Comparison of ENCODE assay signal across 8 cellular contexts in genomic region chr22:36374603-36375024, GRCh38. TPM values are rescaled to one million over a fixed set of nuclear protein-coding genes. Genes with fewer than 3 reads are reported as not detected.
DNase-seq lines count a peak whose midpoint lies in the region; ATAC-seq and TF ChIP-seq lines count a peak whose summit lies in the region.

No MANE protein-coding gene starts in this region.

- peaks cover 33% of the 10 kb centered on the region for H3K4me1 ChIP-seq in cardiac muscle cell (ENCODE audit: low read depth)
- peaks cover 50 to 92% of the 10 kb centered on the region in 2 donors for H3K4me1 ChIP-seq in adrenal gland (replicated peaks in 1 of 2)
- H3K4me1 ChIP-seq in mesodermal cell (ENCODE audit: control insufficient read depth, insufficient read depth, low read length, poor library complexity, severe bottlenecking) = peaks cover 84% of the 10 kb centered on the region
- peaks cover 99% of the 10 kb centered on the region for H3K4me1 ChIP-seq in upper lobe of right lung

- H3K27ac ChIP-seq in cardiac muscle cell = peak overlapping the region; percentile 76
- peak overlapping the region in 4 of 5 donors; percentile 16 to 86 (median 68) for H3K27ac ChIP-seq in adrenal gland
- peak overlapping the region; percentile 2 for H3K27ac ChIP-seq in mesodermal cell (ENCODE audit: low read depth, low read length, severe bottlenecking)
- peak overlapping the region; percentile 56 for H3K27ac ChIP-seq in upper lobe of right lung

- intact Hi-C loops in cardiac septum (cut with DNase I) (no loop called here), adrenal gland (cut with DNase I) (loop anchor here in 1 of 2 donors (10.0 kb wide), 1 partner anchor 90 kb away; no protein-coding TSS in a partner anchor), upper lobe of right lung (cut with DNase I) (no loop called here)

- DNase-seq in cardiac muscle cell (ENCODE audit: low read depth in 1 of 2, low spot score in 1 of 2) = peak in 1 of 2 donors; percentile 43
- DNase-seq in cardiac septum (ENCODE audit: low spot score) = no peak
- peak in 5 of 7 donors; percentile 64 to 80 (median 70) for DNase-seq in adrenal gland
- no peak for DNase-seq in upper lobe of right lung
- no peak for DNase-seq in mucosa of gallbladder (ENCODE audit: low spot score)
- DNase-seq in OCI-M2 (lab: John Stamatoyannopoulos, UW; ENCODE audit: unreplicated experiment) = no peak

- WGBS in adrenal gland, 4 donors = 40 to 55% (median 47%) methylated on average over 10 to 11 of the region's 11 CpGs
- WGBS in mesodermal cell (ENCODE audit: insufficient coverage in 2 of 2), 2 experiments = 81 to 95% methylated on average over 8 to 9 of the region's 11 CpGs

- TF ChIP-seq POLR2A in adrenal gland (IDR thresholded peaks at IDR 0.05) = no peak

- H3K27me3 ChIP-seq in cardiac muscle cell = no peaks in the 10 kb centered on the region
- H3K27me3 ChIP-seq in adrenal gland = no peaks in the 10 kb centered on the region
- no peaks in the 10 kb centered on the region for H3K27me3 ChIP-seq in upper lobe of right lung

- H3K9me3 ChIP-seq in cardiac muscle cell (ENCODE audit: low read depth) (no peaks in the 10 kb centered on the region), adrenal gland (replicated peaks in 1 of 3) (no peaks in the 10 kb centered on the region), mesodermal cell (ENCODE audit: control insufficient read depth, low read length) (no peaks in the 10 kb centered on the region), upper lobe of right lung (no peaks in the 10 kb centered on the region)

- no peak for TF ChIP-seq CTCF in cardiac muscle cell (IDR thresholded peaks at IDR 0.05; ENCODE audit: low read depth, low read length)
- no peak for TF ChIP-seq CTCF in adrenal gland (IDR thresholded peaks at IDR 0.05)
- TF ChIP-seq CTCF in upper lobe of right lung (IDR thresholded peaks at IDR 0.05) = no peak

- H3K4me3 ChIP-seq in cardiac muscle cell (no peak overlapping the region), adrenal gland (no peak overlapping the region), mesodermal cell (ENCODE audit: extremely low read depth, insufficient read depth, low read length, poor library complexity, severe bottlenecking) (no peak overlapping the region), upper lobe of right lung (no peak overlapping the region)

- ATAC-seq in upper lobe of right lung = peak; percentile 5
- no peak for ATAC-seq in GM19467 (IDR thresholded peaks at IDR 0.05; ENCODE audit: unreplicated experiment)

- H3K36me3 ChIP-seq in cardiac muscle cell (no peaks in the 10 kb centered on the region), adrenal gland (replicated peaks in 1 of 2) (no peaks in the 10 kb centered on the region), mesodermal cell (ENCODE audit: control insufficient read depth, insufficient read depth, low read length) (peaks cover 76% of the 10 kb centered on the region), upper lobe of right lung (peaks cover 11% of the 10 kb centered on the region)

RNA-seq across cellular contexts. Expression of gene MYH9, which starts 13.2 kb away (rescaled TPM):
- total RNA-seq in cardiac muscle cell (131 and 174 TPM in 2 replicates), cardiac septum (282 TPM), adrenal gland (100 to 1,000 TPM; 294 to 427 (median 369) TPM), upper lobe of right lung (842 TPM), mucosa of gallbladder (544 TPM)
- polyA plus RNA-seq in cardiac muscle cell (88.7 and 98.0 TPM in 2 replicates), adrenal gland (100 to 1,000 TPM in 2 of 3 donors, 10 to 100 TPM in 1; 96.2 to 164 (median 133) TPM)
- polyA plus RNA-seq in mesodermal cell (2013, experiment 1 of 2) = 360 TPM
- 289 TPM for polyA plus RNA-seq in mesodermal cell (2013, experiment 2 of 2)

Comparison
In these comparisons a context has a peak if more than half of its experiments do, and no peak if none do; other contexts are left out.
1. DNase-seq: peak in adrenal gland (5 of 7); none in cardiac septum (single experiment), upper lobe of right lung (single experiment), mucosa of gallbladder (single experiment) and OCI-M2 (single experiment).
2. H3K27ac ChIP-seq: peak in every context shown above with its lines; median percentile 76 in cardiac muscle cell; 68 in adrenal gland; 56 in upper lobe of right lung; 2 in mesodermal cell.